Comparison of ENCODE assay signal across 10 cellular contexts in genomic region chr9:104906441-104907277, GRCh38. TPM values are rescaled to one million over a fixed set of nuclear protein-coding genes. Genes with fewer than 3 reads are reported as not detected.
DNase-seq lines count a peak whose midpoint lies in the region; ATAC-seq and TF ChIP-seq lines count a peak whose summit lies in the region.
"Had no signal": no experiment of that assay in that cellular context is flagged by ENCODE, and none has a peak within 500 bp of the region (broad histone marks: within the 10 kb centered on the region; RNA-seq: fewer than 3 reads in every experiment).

No MANE protein-coding gene starts in this region.

- ATAC-seq in HCT116 (no peak), left colon (peak; percentile 23), GM21367 (IDR thresholded peaks at IDR 0.05; ENCODE audit: unreplicated experiment) (no peak)

- H3K36me3 ChIP-seq in HCT116 (ENCODE audit: control insufficient read depth in 1 of 2, insufficient read depth in 2 of 2, low read length in 2 of 2) (no peaks in the 10 kb centered on the region), colonic mucosa (no peaks in the 10 kb centered on the region), testis (ENCODE audit: low read depth, missing control alignments) (no peaks in the 10 kb centered on the region)

- TF ChIP-seq RAD21 in HCT116 (IDR thresholded peaks at IDR 0.05; ENCODE audit: low read depth), result no peak

- H3K9me3 ChIP-seq in HCT116 (ENCODE audit: control insufficient read depth in 1 of 2, insufficient read depth in 1 of 2, low read depth in 1 of 2, low read length in 2 of 2), result no peaks in the 10 kb centered on the region
- H3K9me3 ChIP-seq in colonic mucosa, result no peaks in the 10 kb centered on the region
- no peaks in the 10 kb centered on the region for H3K9me3 ChIP-seq in testis

- H3K9me2 ChIP-seq in HCT116 (ENCODE audit: insufficient read depth), result no peaks in the 10 kb centered on the region

- H3K9ac ChIP-seq in HCT116 (ENCODE audit: low read length) (no peak overlapping the region), colonic mucosa (ENCODE audit: low read depth in 2 of 2, low read length in 2 of 2) (no peak overlapping the region)

- no peak for TF ChIP-seq POLR2A in HCT116 (IDR thresholded peaks at IDR 0.05; ENCODE audit: borderline replicate concordance, extremely low read depth, insufficient read depth, insufficient read length)
- TF ChIP-seq POLR2A in testis (IDR thresholded peaks at IDR 0.05), result no peak

- BruUV-seq in HCT116 (replicated peaks; lab: Mats Ljungman, UMichigan), result no TSS peak

- no peaks in the 10 kb centered on the region for H4K20me1 ChIP-seq in HCT116 (ENCODE audit: insufficient read depth)

- DNase-seq in HCT116 (ENCODE audit: low read depth, low spot score), result no peak
- DNase-seq in colonic mucosa, result no peak
- no peak for DNase-seq in left colon
- DNase-seq in testis, result peak; percentile 48
- no peak for DNase-seq in stimulated activated naive CD4-positive, alpha-beta T cell (lab: John Stamatoyannopoulos, UW)
- no peak for DNase-seq in ACHN
- DNase-seq in middle frontal gyrus (ENCODE audit: extremely low spot score, low spot score), result no peak
- DNase-seq: activated CD8-positive, alpha-beta memory T cell treated with anti-CD3 and anti-CD28 coated beads, Interleukin-2, amount 50 U/mL, for 48 hours; GF-D8 had no signal

- H3K4me3 ChIP-seq in HCT116 (replicated peaks in 1 of 2; ENCODE audit: low read depth in 1 of 2, low read length in 2 of 2) (no peak overlapping the region), colonic mucosa (no peak overlapping the region), testis (no peak overlapping the region)

- intact Hi-C loops in HCT116 (cut with micrococcal nuclease), result no loop called here
- intact Hi-C loops in colonic mucosa (cut with DNase I), result no loop called here
- intact Hi-C loops in left colon (cut with DNase I, micrococcal nuclease), result no loop called here
- intact Hi-C loops in testis (cut with DNase I; ENCODE audit: low total_unique reads), result no loop called here

- CTCF ChIA-PET in HCT116 (lab: Charles Lee), result no interaction called here

- WGBS in testis, 2 donors, result 61 to 68% methylated on average over 5 of the region's 5 CpGs

- no peaks in the 10 kb centered on the region for H3K79me2 ChIP-seq in HCT116 (ENCODE audit: insufficient read depth, low read length)

- RAD21 ChIA-PET in HCT116 (lab: Charles Lee; ENCODE audit: low non-redundant PET in 1 of 2, low total read pairs in 2 of 2, uncharacterized antibody in 2 of 2, unreplicated experiment in 2 of 2), result no interaction called here

- H3K4me1 ChIP-seq in HCT116 (ENCODE audit: control insufficient read depth in 1 of 2, insufficient read depth in 2 of 2, low read length in 2 of 2) (peaks cover 0 to 6% of the 10 kb centered on the region in 2 experiments; a peak in 1 of 4 replicates), colonic mucosa (no peaks in the 10 kb centered on the region), testis (peaks cover 44% of the 10 kb centered on the region)

- H3K4me2 ChIP-seq in HCT116 (ENCODE audit: low read length), result peak overlapping the region; percentile 15; the same call in 1 of the 2 replicates

- POLR2A ChIA-PET in HCT116 (lab: Charles Lee), result no interaction called here

- peak overlapping the region; percentile 84 for H2AFZ ChIP-seq in HCT116 (ENCODE audit: low read depth, low read length, poor library complexity, severe bottlenecking)

- in situ Hi-C loops in ACHN (cut with HindIII; ENCODE audit: low pct_ligation_motif_present, low pct_unique_long_range_greater_than_20kb, low sequenced_read_pairs), result no loop called here

- TF ChIP-seq CTCF in HCT116 (IDR thresholded peaks at IDR 0.05 in 2 of 3, conservative IDR thresholded peaks at IDR 0.05 in 1 of 3; ENCODE audit: borderline replicate concordance in 1 of 3, insufficient read depth in 1 of 3, low read depth in 2 of 3, low read length in 2 of 3) (no peak), colonic mucosa (IDR thresholded peaks at IDR 0.05) (no peak), testis (IDR thresholded peaks at IDR 0.05) (no peak)

- peaks cover 17% of the 10 kb centered on the region; the same call in 1 of the 2 replicates for H3K27me3 ChIP-seq in HCT116 (ENCODE audit: insufficient read depth, low read length)
- no peaks in the 10 kb centered on the region for H3K27me3 ChIP-seq in colonic mucosa
- H3K27me3 ChIP-seq in testis, result no peaks in the 10 kb centered on the region

- H3K27ac ChIP-seq in HCT116 (ENCODE audit: low read depth, low read length), result no peak overlapping the region
- peak overlapping the region; percentile 13 for H3K27ac ChIP-seq in colonic mucosa
- no peak overlapping the region for H3K27ac ChIP-seq in testis

TF ChIP-seq in HCT116, 20 proteins besides CTCF, POLR2A, EP300 and RAD21:
- TF ChIP-seq JUND (IDR thresholded peaks at IDR 0.05), result no peak
- TF ChIP-seq MAX (IDR thresholded peaks at IDR 0.05), result no peak
- TF ChIP-seq YY1 (IDR thresholded peaks at IDR 0.05; ENCODE audit: extremely low read depth, insufficient replicate concordance, low read depth, low read length), result no peak
- TF ChIP-seq ELF1 (IDR thresholded peaks at IDR 0.05; ENCODE audit: borderline replicate concordance, low read depth), result no peak
- TF ChIP-seq SRF (IDR thresholded peaks at IDR 0.05; ENCODE audit: low read depth), result no peak
- TF ChIP-seq POLR2AphosphoS5 (IDR thresholded peaks at IDR 0.05; ENCODE audit: low read depth, low read length), result no peak
- TF ChIP-seq EZH2phosphoT487 (IDR thresholded peaks at IDR 0.05; ENCODE audit: borderline replicate concordance), result no peak
- TF ChIP-seq ZFX (IDR thresholded peaks at IDR 0.05), result no peak
- no peak for TF ChIP-seq SP1 (IDR thresholded peaks at IDR 0.05; ENCODE audit: low read depth)
- TF ChIP-seq ZBTB33 (IDR thresholded peaks at IDR 0.05; ENCODE audit: extremely low read depth, insufficient replicate concordance, low read length), result no peak
- no peak for TF ChIP-seq ATF3 (IDR thresholded peaks at IDR 0.05)
- no peak for TF ChIP-seq EGR1 (IDR thresholded peaks at IDR 0.05; ENCODE audit: low read depth)
- no peak for TF ChIP-seq REST (IDR thresholded peaks at IDR 0.05; ENCODE audit: low read depth)
- TF ChIP-seq ZNF274 (IDR thresholded peaks at IDR 0.05; ENCODE audit: low read depth, low read length), result no peak
- TF ChIP-seq CBX3 (IDR thresholded peaks at IDR 0.05; ENCODE audit: low read depth), result no peak
- TF ChIP-seq SIN3A (IDR thresholded peaks at IDR 0.05; ENCODE audit: low read depth), result no peak
TF ChIP-seq in HCT116: peak in this region for 0.

RNA-seq across cellular contexts. Expression of gene ABCA1, which starts 21.3 kb away (rescaled TPM):
- total RNA-seq in HCT116 (2021; ENCODE audit: unreplicated experiment) (0.89 TPM), colonic mucosa (10 to 100 TPM; 11.2 to 17.8 TPM), left colon (10 to 100 TPM; 11.8 to 44.5 TPM), testis (10 to 100 TPM; 42.0 to 57.9 TPM)
- polyA plus RNA-seq in HCT116 (2012), result 0.25 and 0.29 TPM in 2 replicates
- 8.5 TPM for polyA plus RNA-seq in testis (ENCODE audit: insufficient read depth, low read depth, low replicate concordance)
